Comparison of ENCODE assay signal across 8 cellular contexts in the genomic region with DNA sequence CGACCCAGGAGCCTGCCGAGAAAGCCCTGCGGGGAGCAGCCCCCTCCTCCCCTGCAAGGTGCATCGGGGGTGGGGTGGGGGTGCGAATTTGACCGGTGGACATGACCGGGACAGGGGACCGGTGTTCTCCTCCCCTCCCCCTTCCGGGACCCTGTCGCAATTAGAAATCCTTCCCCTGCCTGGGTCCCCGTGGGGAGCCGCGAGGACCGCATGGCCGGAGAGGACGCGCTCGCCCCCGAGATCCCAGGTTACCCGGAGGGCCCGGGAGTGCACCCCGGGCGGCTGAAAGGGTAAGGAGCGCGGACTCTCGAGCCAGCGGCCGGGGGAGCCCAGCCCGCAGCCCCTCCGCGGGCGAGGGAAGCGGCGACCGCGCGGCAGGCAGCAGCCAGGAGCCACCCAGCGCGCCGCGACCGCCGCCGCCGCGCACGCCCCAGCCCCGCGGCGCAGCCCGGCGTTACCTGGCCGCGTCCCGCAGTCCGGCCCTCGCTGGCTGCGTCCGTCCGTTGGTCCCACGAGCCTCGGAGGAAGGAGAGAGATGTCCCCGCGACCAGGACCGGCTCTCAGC. TPM values are rescaled to one million over a fixed set of nuclear protein-coding genes. Genes with fewer than 3 reads are reported as not detected.
DNase-seq lines count a peak whose midpoint lies in the region; ATAC-seq, FAIRE-seq and TF ChIP-seq lines count a peak whose summit lies in the region.

No MANE protein-coding gene starts in this region.

- peak; percentile 37 for DNase-seq in Right ventricle myocardium inferior (ENCODE audit: missing footprints)
- no peak for DNase-seq in left ventricle myocardium superior
- DNase-seq in GM12878 (ENCODE audit: low read depth, low spot score), result no peak
- no peak for DNase-seq in uterus
- no peak for DNase-seq in germinal center (ENCODE audit: low spot score)
- DNase-seq in NCI-H1105 (lab: John Stamatoyannopoulos, UW), result no peak
- no peak for DNase-seq in COR-L47 (lab: John Stamatoyannopoulos, UW)

- TF ChIP-seq RAD21 in GM12878 (IDR thresholded peaks at IDR 0.05; ENCODE audit: insufficient read depth, low read depth, low read length), result no peak
- TF ChIP-seq RAD21 in liver (IDR thresholded peaks at IDR 0.05), result no peak

- in situ Hi-C loops in GM12878 (cut with MboI), result no loop called here

- ATAC-seq in Right ventricle myocardium inferior (no peak), left ventricle myocardium superior (no peak), GM12878 (peak; percentile 15)

- TF ChIP-seq EP300 in GM12878 (IDR thresholded peaks at IDR 0.05; ENCODE audit: borderline replicate concordance in 1 of 2, control insufficient read depth in 1 of 2, low read depth in 2 of 2, low read length in 2 of 2), result no peak

- H3K9ac ChIP-seq in GM12878 (ENCODE audit: control insufficient read depth, insufficient read depth, low read length), result no peak overlapping the region
- H3K9ac ChIP-seq in liver (ENCODE audit: low read depth in 1 of 2, low read length in 2 of 2), result no peak overlapping the region

- no peaks in the 10 kb centered on the region for H3K36me3 ChIP-seq in GM12878 (ENCODE audit: control insufficient read depth in 2 of 2, insufficient read depth in 2 of 2, low read length in 1 of 2)
- no peaks in the 10 kb centered on the region for H3K36me3 ChIP-seq in liver (ENCODE audit: control insufficient read depth in 4 of 4, insufficient read depth in 3 of 4, low read depth in 1 of 4, low read length in 3 of 4)
- no peaks in the 10 kb centered on the region for H3K36me3 ChIP-seq in uterus

- H4K20me1 ChIP-seq in GM12878 (ENCODE audit: control insufficient read depth, insufficient read depth), result no peaks in the 10 kb centered on the region

- no peaks in the 10 kb centered on the region for H3K4me1 ChIP-seq in GM12878 (ENCODE audit: control insufficient read depth, insufficient read depth, low read length)
- peaks cover 6 to 17% (median 17%) of the 10 kb centered on the region in 4 donors for H3K4me1 ChIP-seq in liver (ENCODE audit: control insufficient read depth in 4 of 4, insufficient read depth in 4 of 4, low read length in 3 of 4)
- H3K4me1 ChIP-seq in uterus, result no peaks in the 10 kb centered on the region

- intact Hi-C loops in Right ventricle myocardium inferior (cut with DNase I) (no loop called here), left ventricle myocardium superior (cut with micrococcal nuclease) (no loop called here), GM12878 (cut with micrococcal nuclease; ENCODE audit: unreplicated experiment) (loop anchor here (1.0 to 10.0 kb wide), 8 partner anchors 62 to 603 kb away; no protein-coding TSS in a partner anchor), uterus (cut with DNase I; ENCODE audit: low total_unique reads) (no loop called here)

- POLR2A ChIA-PET in GM12878 (lab: Charles Lee), result interaction anchor here (1.0 to 1.4 kb wide), 3 partner anchors 9 to 185 kb away, joined by 3 to 4 read pairs (median 3); no protein-coding TSS in a partner anchor

- TF ChIP-seq POLR2A in GM12878 (IDR thresholded peaks at IDR 0.05; ENCODE audit: low read depth, low read length) (no peak), uterus (IDR thresholded peaks at IDR 0.05) (no peak)

- TF ChIP-seq CTCF in GM12878 (IDR thresholded peaks at IDR 0.05 in 2 of 3, conservative IDR thresholded peaks at IDR 0.05 in 1 of 3; ENCODE audit: control insufficient read depth in 2 of 3, extremely low read depth in 1 of 3, insufficient read depth in 1 of 3, low read depth in 3 of 3, low read length in 3 of 3) (no peak), liver (IDR thresholded peaks at IDR 0.05; ENCODE audit: low read depth, low read length, missing input control) (no peak), uterus (IDR thresholded peaks at IDR 0.05) (no peak)

- no peaks in the 10 kb centered on the region; the same call in 2 of the 3 replicates for H3K9me3 ChIP-seq in GM12878 (replicated peaks; ENCODE audit: control insufficient read depth, insufficient read depth, low read length)
- no peaks in the 10 kb centered on the region for H3K9me3 ChIP-seq in liver (ENCODE audit: control insufficient read depth in 4 of 4, low read length in 3 of 4)
- H3K9me3 ChIP-seq in uterus, result no peaks in the 10 kb centered on the region

- H3K4me3 ChIP-seq in GM12878 (no peak overlapping the region), liver (ENCODE audit: low read depth in 1 of 3, low read length in 3 of 3) (peak overlapping the region in 2 of 3 donors; percentile 32 to 55), uterus (peak overlapping the region; percentile 20 to 32)

- BruUV-seq in GM12878 (replicated peaks; lab: Mats Ljungman, UMichigan), result no TSS peak

- no peak overlapping the region for H2AFZ ChIP-seq in GM12878 (ENCODE audit: control insufficient read depth, low read depth, low read length)

- H3K27me3 ChIP-seq in GM12878 (replicated peaks in 1 of 2; ENCODE audit: control insufficient read depth in 2 of 2, insufficient read depth in 2 of 2, low read length in 1 of 2), result no peaks in the 10 kb centered on the region; a peak in 1 of 4 replicates
- peaks cover 0 to 7% (median 4%) of the 10 kb centered on the region in 4 donors for H3K27me3 ChIP-seq in liver (ENCODE audit: control insufficient read depth in 4 of 4, insufficient read depth in 4 of 4, low read length in 3 of 4)
- H3K27me3 ChIP-seq in uterus, result peaks cover 0 to 15% of the 10 kb centered on the region in 2 donors

- WGBS in GM12878 (ENCODE audit: insufficient coverage, insufficient replicate concordance, low lambda C conversion rate, missing lambda C conversion rate), result 53% methylated on average over 37 of the region's 65 CpGs
- WGBS in liver, result 4% methylated on average over 65 of the region's 65 CpGs

- RAD21 ChIA-PET in GM12878 (lab: Charles Lee; ENCODE audit: unreplicated experiment), result interaction anchor here (1.9 kb wide), 2 partner anchors 186 to 604 kb away, joined by 5 to 9 read pairs; no protein-coding TSS in a partner anchor

- no peak overlapping the region for H3K27ac ChIP-seq in GM12878 (ENCODE audit: control insufficient read depth, insufficient read depth)
- H3K27ac ChIP-seq in liver (ENCODE audit: low read depth in 1 of 2, low read length in 2 of 2), result no peak overlapping the region
- H3K27ac ChIP-seq in uterus, result no peak overlapping the region

- SMC1A ChIA-PET in GM12878 (lab: Charles Lee; ENCODE audit: uncharacterized antibody, unreplicated experiment), result interaction anchor here (0.6 to 4.4 kb wide), 3 partner anchors 12 to 990 kb away, joined by 3 to 31 read pairs (median 3); no protein-coding TSS in a partner anchor

- CTCF ChIA-PET in GM12878 (lab: Yijun Ruan, JAX), result interaction anchor here (0.6 to 1.8 kb wide), 2 partner anchors 10 to 603 kb away, joined by 3 to 4 read pairs; no protein-coding TSS in a partner anchor

- no peaks in the 10 kb centered on the region for H3K79me2 ChIP-seq in GM12878 (ENCODE audit: control insufficient read depth, insufficient read depth, low read length)

- FAIRE-seq in GM12878 (lab: Jason Lieb, UNC), result no peak

- no peak overlapping the region for H3K4me2 ChIP-seq in GM12878 (ENCODE audit: control insufficient read depth, insufficient read depth)

TF ChIP-seq in GM12878, 131 proteins besides CTCF, POLR2A, EP300 and RAD21:
- TF ChIP-seq GATAD2B (conservative IDR thresholded peaks at IDR 0.05; ENCODE audit: low read depth) (peak; percentile 8; the same call in 1 of the 2 replicates), PAX5 (IDR thresholded peaks at IDR 0.05; ENCODE audit: borderline replicate concordance, low read depth, low read length) (no peak)

TF ChIP-seq in liver, 16 proteins besides CTCF, POLR2A, EP300 and RAD21 (continues in another document):
- TF ChIP-seq NR2F2 (IDR thresholded peaks at IDR 0.05) (no peak), HNF4G (IDR thresholded peaks at IDR 0.05) (no peak)
- TF ChIP-seq, protein P1, sequence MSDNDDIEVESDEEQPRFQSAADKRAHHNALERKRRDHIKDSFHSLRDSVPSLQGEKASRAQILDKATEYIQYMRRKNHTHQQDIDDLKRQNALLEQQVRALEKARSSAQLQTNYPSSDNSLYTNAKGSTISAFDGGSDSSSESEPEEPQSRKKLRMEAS (IDR thresholded peaks at IDR 0.05), result no peak

RNA-seq across cellular contexts. Expression of a gene that starts 0.5 kb away (rescaled TPM):
- total RNA-seq in Right ventricle myocardium inferior, result not detected
- total RNA-seq in left ventricle myocardium superior, result not detected
- total RNA-seq in GM12878 (2013; cell fraction: nucleolus; rRNA removed), result 774 and 822 TPM in 2 replicates
- total RNA-seq in GM12878 (2014; rRNA removed), result 2.0 and 2.6 TPM in 2 replicates
- 3.5 and 4.0 TPM in 2 replicates for total RNA-seq in GM12878 (2014; rRNA removed; fragmentation: Illumina TruSeq; extraction: Trizol)
- total RNA-seq in GM12878 (2021), result 4.1 and 4.8 TPM in 2 replicates
- polyA plus RNA-seq in GM12878 (2011; ENCODE audit: low read depth), result 0.13 TPM
- 27.6 and 38.4 TPM in 2 replicates for polyA plus RNA-seq in GM12878 (2011; rRNA removed)
- polyA plus RNA-seq in GM12878 (2011; cell fraction: cytosol; rRNA removed), result 16.9 and 20.1 TPM in 2 replicates
- polyA plus RNA-seq in GM12878 (2011; cell fraction: nucleus; rRNA removed), result 107 and 133 TPM in 2 replicates
- polyA plus RNA-seq in GM12878 (2012), result 0.74 and 1.1 TPM in 2 replicates
- 1.1 and 1.9 TPM in 2 replicates for polyA plus RNA-seq in GM12878 (2014; fragmentation: Illumina TruSeq; extraction: Trizol)
- polyA plus RNA-seq in GM12878 (2014; fragmentation: Nextera tagmentation; extraction: Ambion mirVana), result under 1 TPM; 0.23 to 0.60 TPM
- 1.4 TPM in 2 replicates for polyA plus RNA-seq in GM12878 (2014; rRNA removed)
- polyA plus RNA-seq in GM12878 (2016; fragmentation: Nextera tagmentation; extraction: Ambion mirVana), result 1 to 10 TPM; 1.9 to 3.3 TPM
- 234 and 289 TPM in 2 replicates for polyA minus RNA-seq in GM12878 (2011; rRNA and poly(A)+ RNA removed)
- polyA minus RNA-seq in GM12878 (2011; cell fraction: cytosol; rRNA and poly(A)+ RNA removed), result 15.5 and 16.6 TPM in 2 replicates
- polyA minus RNA-seq in GM12878 (2011; cell fraction: nucleus; rRNA and poly(A)+ RNA removed), result 461 and 778 TPM in 2 replicates
- 1 to 10 TPM in 1 of 2 donors, under 1 TPM in 1; 0.17 to 1.2 TPM for total RNA-seq in liver
- under 1 TPM in 1 of 2 donors, not detected in 1; 0.06 TPM for polyA plus RNA-seq in liver
- total RNA-seq in uterus, result 1 to 10 TPM; 1.0 to 9.6 (median 3.3) TPM
